Comparison of ENCODE assay signal across 24 cellular contexts in genomic region chr20:54318892-54319291, GRCh38.
"Had no signal": no experiment of that assay in that cellular context is flagged by ENCODE, and none has a peak within 500 bp of the region (broad histone marks: within the 10 kb centered on the region; RNA-seq: fewer than 3 reads in every experiment).

No MANE protein-coding gene starts in this region.

- H3K4me3 Mint-ChIP-seq: activated CD4-positive, alpha-beta memory T cell treated with anti-CD3 and anti-CD28 coated beads, Interleukin-2, amount 10 ng/mL, durations not matched to agents 7 days and 5 days; activated CD8-positive, alpha-beta memory T cell treated with anti-CD3 and anti-CD28 coated beads, Interleukin-2, amount 10 ng/mL, durations not matched to agents 7 days and 5 days; activated naive CD8-positive, alpha-beta T cell treated with anti-CD3 and anti-CD28 coated beads, Interleukin-2, amount 10 ng/mL, durations not matched to agents 7 days and 5 days; activated T-helper 17 cell treated with anti-CD3 and anti-CD28 coated beads, Interleukin-2, amount 50 U/mL, for 72 hours; central memory CD8-positive, alpha-beta T cell; dendritic cell treated with granulocyte-macrophage colony-stimulating factor and Interleukin-4, amounts not matched to agents 40 ng/mL and 50 ng/mL, for 4 days; endodermal cell had no signal

- H3K4me1 Mint-ChIP-seq: activated CD4-positive, alpha-beta memory T cell treated with anti-CD3 and anti-CD28 coated beads, Interleukin-2, amount 10 ng/mL, durations not matched to agents 7 days and 5 days; activated CD8-positive, alpha-beta memory T cell treated with anti-CD3 and anti-CD28 coated beads, Interleukin-2, amount 10 ng/mL, durations not matched to agents 7 days and 5 days; activated naive CD8-positive, alpha-beta T cell treated with anti-CD3 and anti-CD28 coated beads, Interleukin-2, amount 10 ng/mL, durations not matched to agents 7 days and 5 days; activated T-helper 17 cell treated with anti-CD3 and anti-CD28 coated beads, Interleukin-2, amount 50 U/mL, for 72 hours; central memory CD8-positive, alpha-beta T cell; endodermal cell had no signal

- H3K27me3 Mint-ChIP-seq: activated CD4-positive, alpha-beta memory T cell treated with anti-CD3 and anti-CD28 coated beads, Interleukin-2, amount 10 ng/mL, durations not matched to agents 7 days and 5 days; activated CD8-positive, alpha-beta memory T cell treated with anti-CD3 and anti-CD28 coated beads, Interleukin-2, amount 10 ng/mL, durations not matched to agents 7 days and 5 days had no signal

- H3K9me3 Mint-ChIP-seq: activated CD4-positive, alpha-beta memory T cell treated with anti-CD3 and anti-CD28 coated beads, Interleukin-2, amount 10 ng/mL, durations not matched to agents 7 days and 5 days; activated naive CD8-positive, alpha-beta T cell treated with anti-CD3 and anti-CD28 coated beads, Interleukin-2, amount 10 ng/mL, durations not matched to agents 7 days and 5 days; activated T-helper 17 cell treated with anti-CD3 and anti-CD28 coated beads, Interleukin-2, amount 50 U/mL, for 72 hours; central memory CD8-positive, alpha-beta T cell; dendritic cell treated with granulocyte-macrophage colony-stimulating factor and Interleukin-4, amounts not matched to agents 40 ng/mL and 50 ng/mL, for 4 days; endodermal cell had no signal

- H3K36me3 Mint-ChIP-seq: activated CD8-positive, alpha-beta memory T cell treated with anti-CD3 and anti-CD28 coated beads, Interleukin-2, amount 10 ng/mL, durations not matched to agents 7 days and 5 days; activated naive CD8-positive, alpha-beta T cell treated with anti-CD3 and anti-CD28 coated beads, Interleukin-2, amount 10 ng/mL, durations not matched to agents 7 days and 5 days had no signal

- ATAC-seq: activated CD8-positive, alpha-beta memory T cell treated with anti-CD3 and anti-CD28 coated beads, Interleukin-2, amount 10 ng/mL, durations not matched to agents 7 days and 5 days; activated T-helper 17 cell treated with anti-CD3 and anti-CD28 coated beads, Interleukin-2, amount 50 U/mL, for 72 hours; esophagus mucosa had no signal

- DNase-seq: activated CD4-positive, alpha-beta memory T cell treated with anti-CD3 and anti-CD28 coated beads, Interleukin-2, amount 10 ng/mL, durations not matched to agents 7 days and 5 days; activated CD4-positive, alpha-beta T cell treated with anti-CD3 and anti-CD28 coated beads for 48 hours; activated CD4-positive, CD25-positive, alpha-beta regulatory T cell; activated CD4-positive, CD25-positive, alpha-beta regulatory T cell treated with anti-CD3 and anti-CD28 coated beads, Interleukin-2, amount 50 U/mL, for 72 hours; activated CD8-positive, alpha-beta memory T cell treated with anti-CD3 and anti-CD28 coated beads, Interleukin-2, amount 10 ng/mL, durations not matched to agents 7 days and 5 days; activated CD8-positive, alpha-beta memory T cell treated with anti-CD3 and anti-CD28 coated beads, Interleukin-2, amount 50 U/mL, for 4 hours; activated effector memory CD4-positive, alpha-beta T cell treated with Interleukin-2 at 50 U/mL for 16 hours; activated gamma-delta T cell treated with Interleukin-2 at 50 U/mL for 16 hours; activated naive CD4-positive, alpha-beta T cell treated with Interleukin-2 at 50 U/mL for 16 hours; activated naive CD8-positive, alpha-beta T cell treated with anti-CD3 and anti-CD28 coated beads, Interleukin-2, amount 10 ng/mL, durations not matched to agents 7 days and 5 days; activated T-cell treated with anti-CD3 and anti-CD28 coated beads, Interleukin-2, amount 50 U/mL, for 1 hour; amniotic stem cell; anterior cingulate cortex; brain microvascular endothelial cell; dorsolateral prefrontal cortex; effector memory CD4-positive, alpha-beta T cell; endodermal cell; foreskin fibroblast; head of caudate nucleus; T-helper 2 cell had no signal

- H3K27ac Mint-ChIP-seq: activated CD4-positive, alpha-beta memory T cell treated with anti-CD3 and anti-CD28 coated beads, Interleukin-2, amount 10 ng/mL, durations not matched to agents 7 days and 5 days; activated CD8-positive, alpha-beta memory T cell treated with anti-CD3 and anti-CD28 coated beads, Interleukin-2, amount 10 ng/mL, durations not matched to agents 7 days and 5 days; activated naive CD8-positive, alpha-beta T cell treated with anti-CD3 and anti-CD28 coated beads, Interleukin-2, amount 10 ng/mL, durations not matched to agents 7 days and 5 days; activated T-helper 17 cell treated with anti-CD3 and anti-CD28 coated beads, Interleukin-2, amount 50 U/mL, for 72 hours; dendritic cell treated with granulocyte-macrophage colony-stimulating factor and Interleukin-4, amounts not matched to agents 40 ng/mL and 50 ng/mL, for 4 days; endodermal cell had no signal
